ENCODE assay signal across 8 cellular contexts in genomic region chr20:35991142-35991771, GRCh38. TPM values are rescaled to one million over a fixed set of nuclear protein-coding genes. Genes with fewer than 3 reads are reported as not detected.
DNase-seq lines count a peak whose midpoint lies in the region; ATAC-seq and TF ChIP-seq lines count a peak whose summit lies in the region.

No MANE protein-coding gene starts in this region.

- intact Hi-C loops in lower lobe of right lung (cut with DNase I) = no loop called here

- no peaks in the 10 kb centered on the region for H3K9me3 ChIP-seq in lower lobe of right lung

- H3K27ac ChIP-seq in lower lobe of right lung = no peak overlapping the region

- in situ Hi-C loops in G401 (cut with HindIII; ENCODE audit: low sequenced_read_pairs) = no loop called here

- H3K4me1 ChIP-seq in lower lobe of right lung = no peaks in the 10 kb centered on the region

- peak; percentile 30 for TF ChIP-seq CTCF in lower lobe of right lung (IDR thresholded peaks at IDR 0.05)

- H3K36me3 ChIP-seq in lower lobe of right lung = no peaks in the 10 kb centered on the region

- DNase-seq in Daoy (ENCODE audit: low read depth) (peak; percentile 16), M059J (ENCODE audit: low read depth) (peak; percentile 54), astrocyte of the hippocampus (ENCODE audit: low read depth, low spot score) (peak; percentile 45), lower lobe of right lung (no peak), GDM1 (lab: John Stamatoyannopoulos, UW) (no peak), G401 (ENCODE audit: low spot score) (no peak), NCI-H345 treated with DMSO at 0.1 percent for 48 hours (lab: John Stamatoyannopoulos, UW; ENCODE audit: unreplicated experiment) (no peak)

- ATAC-seq in lower lobe of right lung = no peak
- ATAC-seq in HG03520 (IDR thresholded peaks at IDR 0.05; ENCODE audit: unreplicated experiment) = no peak

- H3K27me3 ChIP-seq in lower lobe of right lung (ENCODE audit: low read depth) = no peaks in the 10 kb centered on the region

- H3K4me3 ChIP-seq in lower lobe of right lung = no peak overlapping the region

RNA-seq across cellular contexts. Expression of gene CNBD2, which starts 22.9 kb away (rescaled TPM):
- 3.5 and 8.1 TPM in 2 replicates for total RNA-seq in Daoy (2014; rRNA removed; shearing (Covaris generic))
- 2.1 and 5.5 TPM in 2 replicates for total RNA-seq in M059J (2014; rRNA removed; shearing (Covaris generic))
- total RNA-seq in lower lobe of right lung = 4.3 TPM
- 5.8 and 8.6 TPM in 2 replicates for total RNA-seq in G401 (2014; rRNA removed; shearing (Covaris generic))

RNA-seq across cellular contexts. Expression of gene SCAND1, which starts 37.0 kb away (rescaled TPM):
- 81.1 and 93.9 TPM in 2 replicates for total RNA-seq in Daoy (2014; rRNA removed; shearing (Covaris generic))
- total RNA-seq in M059J (2014; rRNA removed; shearing (Covaris generic)) = 106 and 107 TPM in 2 replicates
- 51.9 TPM for total RNA-seq in lower lobe of right lung
- 83.0 and 147 TPM in 2 replicates for total RNA-seq in G401 (2014; rRNA removed; shearing (Covaris generic))

Comparison
In these comparisons a context has a peak if more than half of its experiments do, and no peak if none do; other contexts are left out.
1. DNase-seq: peak in Daoy (single experiment), M059J (single experiment) and astrocyte of the hippocampus (single experiment); none in lower lobe of right lung (single experiment), GDM1 (single experiment), G401 (single experiment) and NCI-H345 treated with DMSO at 0.1 percent for 48 hours (single experiment).